In the genomic region with DNA sequence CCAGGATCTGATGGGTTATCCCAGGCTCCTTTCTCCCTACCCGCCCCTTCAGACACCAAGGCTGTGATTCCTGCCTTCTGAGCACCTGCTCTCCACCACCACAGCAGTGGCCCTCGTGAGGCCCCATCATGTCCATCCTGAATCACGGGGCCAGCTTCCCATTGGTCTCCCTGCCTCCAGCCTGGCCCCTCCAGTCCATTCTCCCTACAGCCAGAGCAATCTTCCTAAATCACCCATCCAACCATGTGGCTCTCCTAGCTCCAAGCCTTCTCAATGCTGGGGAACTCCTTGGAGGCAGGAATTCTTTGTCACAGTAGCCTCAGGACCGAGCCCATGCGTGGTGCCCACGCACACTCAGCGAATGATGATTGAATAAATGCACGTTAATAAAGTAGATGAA, we compare ENCODE assay signal across 10 cellular contexts. TPM values are rescaled to one million over a fixed set of nuclear protein-coding genes. Genes with fewer than 3 reads are reported as not detected.
"Had no signal": no experiment of that assay in that cellular context is flagged by ENCODE, and none has a peak within 500 bp of the region (broad histone marks: within the 10 kb centered on the region; RNA-seq: fewer than 3 reads in every experiment).

No MANE protein-coding gene starts in this region.

- DNase-seq: H7, HFFc6, IMR-90, KBM-7 had no signal

- H3K4me2 ChIP-seq: GM23338, KMS-11 had no signal

- ATAC-seq: GM23338, HCT116 had no signal

- H3K36me3 ChIP-seq: HAP-1 had no signal

- H3K27ac ChIP-seq: KMS-11 had no signal

- H2AFZ ChIP-seq: GM23338 had no signal

- FAIRE-seq: HTR-8/SVneo had no signal

- H3K9ac ChIP-seq: KMS-11 had no signal

- H3K4me3 ChIP-seq: GM23338, HAP-1 had no signal

- H3K4me1 ChIP-seq: HAP-1 had no signal

- H3K9me3 ChIP-seq: HAP-1 had no signal

RNA-seq across cellular contexts. Expression of a gene that starts 8.9 kb away (rescaled TPM):
- total RNA-seq: HT-29 had no signal
